In genomic region chr20:48359692-48360337, GRCh38 we compare ENCODE assay signal across 10 cellular contexts.
DNase-seq lines count a peak whose midpoint lies in the region; ATAC-seq and TF ChIP-seq lines count a peak whose summit lies in the region.
"Had no signal": no experiment of that assay in that cellular context is flagged by ENCODE, and none has a peak within 500 bp of the region (broad histone marks: within the 10 kb centered on the region; RNA-seq: fewer than 3 reads in every experiment).

No MANE protein-coding gene starts in this region.

- H3K4me3 Mint-ChIP-seq in activated B cell treated with CpG ODN at 0.5 μM for 24 hours, result peak overlapping the region; percentile 88
- no peak overlapping the region for H3K4me3 Mint-ChIP-seq in nephron progenitor cell
- H3K4me3 Mint-ChIP-seq: activated naive CD4-positive, alpha-beta T cell treated with anti-CD3 and anti-CD28 coated beads, Interleukin-2, amount 50 U/mL, for 24 hours had no signal

- no peaks in the 10 kb centered on the region for H3K9me3 Mint-ChIP-seq in activated B cell treated with CpG ODN at 0.5 μM for 24 hours
- peaks cover 13% of the 10 kb centered on the region for H3K9me3 Mint-ChIP-seq in nephron progenitor cell
- H3K9me3 Mint-ChIP-seq: activated naive CD4-positive, alpha-beta T cell treated with anti-CD3 and anti-CD28 coated beads, Interleukin-2, amount 50 U/mL, for 24 hours had no signal

- DNase-seq in activated B cell treated with CpG ODN at 0.5 μM for 24 hours (peak; percentile 73), NCI-H2107 treated with DMSO at 0.1 percent for 48 hours (lab: John Stamatoyannopoulos, UW; ENCODE audit: unreplicated experiment) (no peak), nephron progenitor cell (no peak), EL (no peak), SIG-M5 (lab: John Stamatoyannopoulos, UW) (no peak)

- H3K4me1 Mint-ChIP-seq in activated B cell treated with CpG ODN at 0.5 μM for 24 hours (peaks cover 59% of the 10 kb centered on the region), nephron progenitor cell (peaks cover 36% of the 10 kb centered on the region)
- H3K4me1 Mint-ChIP-seq: activated naive CD4-positive, alpha-beta T cell treated with anti-CD3 and anti-CD28 coated beads, Interleukin-2, amount 50 U/mL, for 24 hours had no signal

- CTCF ChIA-PET in activated B cell treated with CpG ODN at 0.5 μM for 24 hours (lab: Charles Lee), result no interaction called here

- H3K4me3 ChIP-seq in GM08714 (ENCODE audit: low read length), result peak overlapping the region; percentile 43; the same call in 1 of the 2 replicates

- H3K27me3 Mint-ChIP-seq in activated B cell treated with CpG ODN at 0.5 μM for 24 hours, result no peaks in the 10 kb centered on the region
- H3K27me3 Mint-ChIP-seq in nephron progenitor cell (ENCODE audit: low read depth, poor library complexity), result peaks cover 22% of the 10 kb centered on the region

- TF ChIP-seq CTCF in activated B cell treated with CpG ODN at 0.5 μM for 24 hours (IDR thresholded peaks at IDR 0.05) (no peak), nephron progenitor cell (IDR thresholded peaks at IDR 0.05) (no peak)

- peaks cover 30% of the 10 kb centered on the region for H3K36me3 Mint-ChIP-seq in activated B cell treated with CpG ODN at 0.5 μM for 24 hours (ENCODE audit: low read depth)
- H3K36me3 Mint-ChIP-seq in nephron progenitor cell (ENCODE audit: low read depth), result no peaks in the 10 kb centered on the region
- H3K36me3 Mint-ChIP-seq: activated naive CD4-positive, alpha-beta T cell treated with anti-CD3 and anti-CD28 coated beads, Interleukin-2, amount 50 U/mL, for 24 hours had no signal

- POLR2A ChIA-PET in activated B cell treated with CpG ODN at 0.5 μM for 24 hours (lab: Charles Lee), result interaction anchor here (1.8 kb wide), 1 partner anchor 19 kb away, joined by 5 read pairs; no protein-coding TSS in a partner anchor

- ATAC-seq in GM19452 (IDR thresholded peaks at IDR 0.05; ENCODE audit: unreplicated experiment) (peak; percentile 77), HG03097 (IDR thresholded peaks at IDR 0.05; ENCODE audit: low FRiP score, unreplicated experiment) (peak; percentile 67), activated B cell treated with CpG ODN at 0.5 μM for 24 hours (ENCODE audit: low read depth) (peak; percentile 81)
- ATAC-seq: activated CD4-positive, CD25-positive, alpha-beta regulatory T cell treated with anti-CD3 and anti-CD28 coated beads, Interleukin-2, amount 50 U/mL, for 24 hours had no signal

- H3K27ac Mint-ChIP-seq in activated B cell treated with CpG ODN at 0.5 μM for 24 hours (peak overlapping the region; percentile 97), nephron progenitor cell (no peak overlapping the region)
- H3K27ac Mint-ChIP-seq: activated naive CD4-positive, alpha-beta T cell treated with anti-CD3 and anti-CD28 coated beads, Interleukin-2, amount 50 U/mL, for 24 hours had no signal

- intact Hi-C loops in activated B cell treated with CpG ODN at 0.5 μM for 24 hours (cut with micrococcal nuclease), result loop anchor here (1.0 to 10.0 kb wide), 5 partner anchors 21 to 633 kb away; partner anchors contain the start of gene ARFGEF2
